In the genomic region with DNA sequence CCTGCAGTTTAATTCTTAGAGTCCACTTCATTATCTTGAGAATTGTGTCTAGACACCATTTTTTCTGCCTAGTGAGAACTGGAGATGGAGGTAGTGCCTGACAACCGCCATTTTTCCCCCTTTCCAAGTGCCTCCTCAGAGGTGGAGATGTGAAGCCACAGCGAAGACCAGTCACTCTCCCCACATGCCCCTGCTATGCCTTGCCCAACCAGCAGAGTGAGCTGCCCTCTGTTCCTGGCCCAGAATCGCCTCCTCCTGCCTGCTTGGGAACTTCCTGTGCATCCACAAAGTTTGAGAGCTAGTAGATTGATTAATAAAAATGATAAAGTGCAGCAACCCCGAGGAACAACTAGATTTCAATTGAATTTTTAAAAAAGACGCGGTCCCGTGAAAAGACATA, we compare ENCODE assay signal across 1 cellular context.
A peak's percentile ranks its signal among the peaks of the same experiment; 100 is the strongest.
TF ChIP-seq lines count a peak whose summit lies in the region.

No MANE protein-coding gene starts in this region.

TF ChIP-seq in H1, 55 proteins besides CTCF, POLR2A, EP300 and RAD21:
- TF ChIP-seq YY1 (IDR thresholded peaks at IDR 0.05; ENCODE audit: low read depth, low read length) (0 out of 2 replicates have a peak, but pooled peaks have one; percentile 48), MAFK (IDR thresholded peaks at IDR 0.05; ENCODE audit: low read depth, low read length) (no peak), SIRT6 (IDR thresholded peaks at IDR 0.05; ENCODE audit: low read length) (no peak), FOSL1 (IDR thresholded peaks at IDR 0.05; ENCODE audit: insufficient read depth, low read depth, low read length) (no peak), SP1 (IDR thresholded peaks at IDR 0.05; ENCODE audit: low read depth, low read length) (no peak), JUN (IDR thresholded peaks at IDR 0.05; ENCODE audit: low read depth, low read length) (no peak)
- TF ChIP-seq, protein P1, sequence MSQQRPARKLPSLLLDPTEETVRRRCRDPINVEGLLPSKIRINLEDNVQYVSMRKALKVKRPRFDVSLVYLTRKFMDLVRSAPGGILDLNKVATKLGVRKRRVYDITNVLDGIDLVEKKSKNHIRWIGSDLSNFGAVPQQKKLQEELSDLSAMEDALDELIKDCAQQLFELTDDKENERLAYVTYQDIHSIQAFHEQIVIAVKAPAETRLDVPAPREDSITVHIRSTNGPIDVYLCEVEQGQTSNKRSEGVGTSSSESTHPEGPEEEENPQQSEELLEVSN (IDR thresholded peaks at IDR 0.05), result no peak
- TF ChIP-seq, protein P2, sequence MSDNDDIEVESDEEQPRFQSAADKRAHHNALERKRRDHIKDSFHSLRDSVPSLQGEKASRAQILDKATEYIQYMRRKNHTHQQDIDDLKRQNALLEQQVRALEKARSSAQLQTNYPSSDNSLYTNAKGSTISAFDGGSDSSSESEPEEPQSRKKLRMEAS (IDR thresholded peaks at IDR 0.05), result peak; percentile 45; the same call in 1 of the 2 replicates
